Comparison of ENCODE assay signal across 1 cellular context in the genomic region with DNA sequence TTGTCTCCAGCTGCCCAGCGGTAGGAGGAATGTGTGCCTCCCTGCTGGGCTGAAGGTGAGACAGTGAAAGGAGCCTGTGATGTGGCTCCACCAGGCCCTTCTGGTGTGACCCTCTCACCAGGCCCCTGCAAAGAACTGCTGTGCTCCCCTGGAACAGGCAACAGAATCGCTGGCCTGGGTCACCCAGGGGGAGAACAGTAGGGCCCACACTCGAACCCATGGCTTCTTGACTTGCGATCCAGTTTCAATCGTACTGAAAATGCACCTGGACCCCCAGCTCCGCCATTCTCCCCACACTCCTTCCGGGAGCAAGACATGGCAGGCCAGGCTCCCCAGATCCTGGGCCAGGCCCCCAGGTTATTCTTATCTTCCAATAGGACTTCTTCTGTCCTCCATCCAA.
TF ChIP-seq lines count a peak whose summit lies in the region.

No MANE protein-coding gene starts in this region.

TF ChIP-seq in GM23338, 12 proteins besides CTCF, POLR2A, EP300 and RAD21:
- TF ChIP-seq, protein P1, sequence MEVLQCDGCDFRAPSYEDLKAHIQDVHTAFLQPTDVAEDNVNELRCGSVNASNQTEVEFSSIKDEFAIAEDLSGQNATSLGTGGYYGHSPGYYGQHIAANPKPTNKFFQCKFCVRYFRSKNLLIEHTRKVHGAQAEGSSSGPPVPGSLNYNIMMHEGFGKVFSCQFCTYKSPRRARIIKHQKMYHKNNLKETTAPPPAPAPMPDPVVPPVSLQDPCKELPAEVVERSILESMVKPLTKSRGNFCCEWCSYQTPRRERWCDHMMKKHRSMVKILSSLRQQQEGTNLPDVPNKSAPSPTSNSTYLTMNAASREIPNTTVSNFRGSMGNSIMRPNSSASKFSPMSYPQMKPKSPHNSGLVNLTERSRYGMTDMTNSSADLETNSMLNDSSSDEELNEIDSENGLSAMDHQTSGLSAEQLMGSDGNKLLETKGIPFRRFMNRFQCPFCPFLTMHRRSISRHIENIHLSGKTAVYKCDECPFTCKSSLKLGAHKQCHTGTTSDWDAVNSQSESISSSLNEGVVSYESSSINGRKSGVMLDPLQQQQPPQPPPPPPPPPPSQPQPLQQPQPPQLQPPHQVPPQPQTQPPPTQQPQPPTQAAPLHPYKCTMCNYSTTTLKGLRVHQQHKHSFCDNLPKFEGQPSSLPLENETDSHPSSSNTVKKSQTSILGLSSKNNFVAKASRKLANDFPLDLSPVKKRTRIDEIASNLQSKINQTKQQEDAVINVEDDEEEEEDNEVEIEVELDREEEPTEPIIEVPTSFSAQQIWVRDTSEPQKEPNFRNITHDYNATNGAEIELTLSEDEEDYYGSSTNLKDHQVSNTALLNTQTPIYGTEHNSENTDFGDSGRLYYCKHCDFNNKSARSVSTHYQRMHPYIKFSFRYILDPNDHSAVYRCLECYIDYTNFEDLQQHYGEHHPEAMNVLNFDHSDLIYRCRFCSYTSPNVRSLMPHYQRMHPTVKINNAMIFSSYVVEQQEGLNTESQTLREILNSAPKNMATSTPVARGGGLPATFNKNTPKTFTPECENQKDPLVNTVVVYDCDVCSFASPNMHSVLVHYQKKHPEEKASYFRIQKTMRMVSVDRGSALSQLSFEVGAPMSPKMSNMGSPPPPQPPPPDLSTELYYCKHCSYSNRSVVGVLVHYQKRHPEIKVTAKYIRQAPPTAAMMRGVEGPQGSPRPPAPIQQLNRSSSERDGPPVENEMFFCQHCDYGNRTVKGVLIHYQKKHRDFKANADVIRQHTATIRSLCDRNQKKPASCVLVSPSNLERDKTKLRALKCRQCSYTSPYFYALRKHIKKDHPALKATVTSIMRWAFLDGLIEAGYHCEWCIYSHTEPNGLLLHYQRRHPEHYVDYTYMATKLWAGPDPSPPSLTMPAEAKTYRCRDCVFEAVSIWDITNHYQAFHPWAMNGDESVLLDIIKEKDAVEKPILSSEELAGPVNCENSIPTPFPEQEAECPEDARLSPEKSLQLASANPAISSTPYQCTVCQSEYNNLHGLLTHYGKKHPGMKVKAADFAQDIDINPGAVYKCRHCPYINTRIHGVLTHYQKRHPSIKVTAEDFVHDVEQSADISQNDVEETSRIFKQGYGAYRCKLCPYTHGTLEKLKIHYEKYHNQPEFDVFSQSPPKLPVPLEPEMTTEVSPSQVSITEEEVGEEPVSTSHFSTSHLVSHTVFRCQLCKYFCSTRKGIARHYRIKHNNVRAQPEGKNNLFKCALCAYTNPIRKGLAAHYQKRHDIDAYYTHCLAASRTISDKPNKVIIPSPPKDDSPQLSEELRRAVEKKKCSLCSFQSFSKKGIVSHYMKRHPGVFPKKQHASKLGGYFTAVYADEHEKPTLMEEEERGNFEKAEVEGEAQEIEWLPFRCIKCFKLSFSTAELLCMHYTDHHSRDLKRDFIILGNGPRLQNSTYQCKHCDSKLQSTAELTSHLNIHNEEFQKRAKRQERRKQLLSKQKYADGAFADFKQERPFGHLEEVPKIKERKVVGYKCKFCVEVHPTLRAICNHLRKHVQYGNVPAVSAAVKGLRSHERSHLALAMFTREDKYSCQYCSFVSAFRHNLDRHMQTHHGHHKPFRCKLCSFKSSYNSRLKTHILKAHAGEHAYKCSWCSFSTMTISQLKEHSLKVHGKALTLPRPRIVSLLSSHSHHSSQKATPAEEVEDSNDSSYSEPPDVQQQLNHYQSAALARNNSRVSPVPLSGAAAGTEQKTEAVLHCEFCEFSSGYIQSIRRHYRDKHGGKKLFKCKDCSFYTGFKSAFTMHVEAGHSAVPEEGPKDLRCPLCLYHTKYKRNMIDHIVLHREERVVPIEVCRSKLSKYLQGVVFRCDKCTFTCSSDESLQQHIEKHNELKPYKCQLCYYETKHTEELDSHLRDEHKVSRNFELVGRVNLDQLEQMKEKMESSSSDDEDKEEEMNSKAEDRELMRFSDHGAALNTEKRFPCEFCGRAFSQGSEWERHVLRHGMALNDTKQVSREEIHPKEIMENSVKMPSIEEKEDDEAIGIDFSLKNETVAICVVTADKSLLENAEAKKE (CRISPR knock-in tag; IDR thresholded peaks at IDR 0.05), result no peak
- TF ChIP-seq, protein P2, sequence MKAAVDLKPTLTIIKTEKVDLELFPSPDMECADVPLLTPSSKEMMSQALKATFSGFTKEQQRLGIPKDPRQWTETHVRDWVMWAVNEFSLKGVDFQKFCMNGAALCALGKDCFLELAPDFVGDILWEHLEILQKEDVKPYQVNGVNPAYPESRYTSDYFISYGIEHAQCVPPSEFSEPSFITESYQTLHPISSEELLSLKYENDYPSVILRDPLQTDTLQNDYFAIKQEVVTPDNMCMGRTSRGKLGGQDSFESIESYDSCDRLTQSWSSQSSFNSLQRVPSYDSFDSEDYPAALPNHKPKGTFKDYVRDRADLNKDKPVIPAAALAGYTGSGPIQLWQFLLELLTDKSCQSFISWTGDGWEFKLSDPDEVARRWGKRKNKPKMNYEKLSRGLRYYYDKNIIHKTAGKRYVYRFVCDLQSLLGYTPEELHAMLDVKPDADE (IDR thresholded peaks at IDR 0.05), result no peak
- TF ChIP-seq JUNB (IDR thresholded peaks at IDR 0.05; ENCODE audit: unreplicated experiment) (no peak), EZH2phosphoT487 (IDR thresholded peaks at IDR 0.05; ENCODE audit: unreplicated experiment) (no peak), EZH2 (IDR thresholded peaks at IDR 0.05; ENCODE audit: low read depth, unreplicated experiment) (no peak), ZNF114 (CRISPR knock-in tag; IDR thresholded peaks at IDR 0.05) (no peak), POLR2AphosphoS5 (IDR thresholded peaks at IDR 0.05; ENCODE audit: low read depth) (no peak), STAT1 (IDR thresholded peaks at IDR 0.05; ENCODE audit: unreplicated experiment) (no peak), NANOG (IDR thresholded peaks at IDR 0.05; ENCODE audit: borderline replicate concordance) (no peak), ZNF331 (CRISPR knock-in tag; IDR thresholded peaks at IDR 0.05; ENCODE audit: low read depth) (no peak), CREB1 (CRISPR knock-in tag; IDR thresholded peaks at IDR 0.05; ENCODE audit: low read depth) (no peak)
- TF ChIP-seq, protein P3, sequence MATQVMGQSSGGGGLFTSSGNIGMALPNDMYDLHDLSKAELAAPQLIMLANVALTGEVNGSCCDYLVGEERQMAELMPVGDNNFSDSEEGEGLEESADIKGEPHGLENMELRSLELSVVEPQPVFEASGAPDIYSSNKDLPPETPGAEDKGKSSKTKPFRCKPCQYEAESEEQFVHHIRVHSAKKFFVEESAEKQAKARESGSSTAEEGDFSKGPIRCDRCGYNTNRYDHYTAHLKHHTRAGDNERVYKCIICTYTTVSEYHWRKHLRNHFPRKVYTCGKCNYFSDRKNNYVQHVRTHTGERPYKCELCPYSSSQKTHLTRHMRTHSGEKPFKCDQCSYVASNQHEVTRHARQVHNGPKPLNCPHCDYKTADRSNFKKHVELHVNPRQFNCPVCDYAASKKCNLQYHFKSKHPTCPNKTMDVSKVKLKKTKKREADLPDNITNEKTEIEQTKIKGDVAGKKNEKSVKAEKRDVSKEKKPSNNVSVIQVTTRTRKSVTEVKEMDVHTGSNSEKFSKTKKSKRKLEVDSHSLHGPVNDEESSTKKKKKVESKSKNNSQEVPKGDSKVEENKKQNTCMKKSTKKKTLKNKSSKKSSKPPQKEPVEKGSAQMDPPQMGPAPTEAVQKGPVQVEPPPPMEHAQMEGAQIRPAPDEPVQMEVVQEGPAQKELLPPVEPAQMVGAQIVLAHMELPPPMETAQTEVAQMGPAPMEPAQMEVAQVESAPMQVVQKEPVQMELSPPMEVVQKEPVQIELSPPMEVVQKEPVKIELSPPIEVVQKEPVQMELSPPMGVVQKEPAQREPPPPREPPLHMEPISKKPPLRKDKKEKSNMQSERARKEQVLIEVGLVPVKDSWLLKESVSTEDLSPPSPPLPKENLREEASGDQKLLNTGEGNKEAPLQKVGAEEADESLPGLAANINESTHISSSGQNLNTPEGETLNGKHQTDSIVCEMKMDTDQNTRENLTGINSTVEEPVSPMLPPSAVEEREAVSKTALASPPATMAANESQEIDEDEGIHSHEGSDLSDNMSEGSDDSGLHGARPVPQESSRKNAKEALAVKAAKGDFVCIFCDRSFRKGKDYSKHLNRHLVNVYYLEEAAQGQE (IDR thresholded peaks at IDR 0.05; ENCODE audit: unreplicated experiment), result no peak
